In the genomic region with DNA sequence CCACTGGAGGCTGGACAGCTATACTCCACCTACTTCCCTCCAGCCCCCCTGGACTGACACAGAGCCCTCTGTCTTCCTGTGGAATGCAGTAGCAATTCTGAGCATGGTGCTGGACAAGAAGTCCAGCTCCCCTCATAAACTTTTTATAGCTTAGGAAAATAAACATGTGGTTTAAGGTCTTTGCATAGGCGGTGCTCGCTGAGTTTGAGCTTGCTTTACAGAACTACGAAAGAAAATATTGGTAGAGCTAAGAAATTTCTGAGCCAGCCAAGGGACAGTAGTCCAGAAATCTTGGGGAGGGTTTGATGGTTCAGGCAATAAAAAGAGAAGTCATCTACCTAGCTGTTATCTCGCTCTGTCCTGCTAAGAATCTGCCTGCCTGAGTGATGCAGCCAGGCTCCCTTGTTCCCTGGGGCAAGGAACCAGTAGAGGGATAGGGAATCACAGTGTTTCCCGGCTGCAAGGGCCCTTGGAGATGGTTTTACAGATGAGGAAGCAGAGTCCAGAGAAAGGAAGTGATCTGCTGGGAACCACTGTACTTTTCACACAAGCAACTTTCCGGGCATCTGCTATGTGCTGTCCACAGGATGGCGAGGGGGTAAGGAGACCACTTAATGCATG, we compare ENCODE assay signal across 2 cellular contexts.
TF ChIP-seq lines count a peak whose summit lies in the region.

No MANE protein-coding gene starts in this region.

TF ChIP-seq in SK-N-SH, 30 proteins besides CTCF, POLR2A, EP300 and RAD21 (continued from another document):
- TF ChIP-seq, protein P1, sequence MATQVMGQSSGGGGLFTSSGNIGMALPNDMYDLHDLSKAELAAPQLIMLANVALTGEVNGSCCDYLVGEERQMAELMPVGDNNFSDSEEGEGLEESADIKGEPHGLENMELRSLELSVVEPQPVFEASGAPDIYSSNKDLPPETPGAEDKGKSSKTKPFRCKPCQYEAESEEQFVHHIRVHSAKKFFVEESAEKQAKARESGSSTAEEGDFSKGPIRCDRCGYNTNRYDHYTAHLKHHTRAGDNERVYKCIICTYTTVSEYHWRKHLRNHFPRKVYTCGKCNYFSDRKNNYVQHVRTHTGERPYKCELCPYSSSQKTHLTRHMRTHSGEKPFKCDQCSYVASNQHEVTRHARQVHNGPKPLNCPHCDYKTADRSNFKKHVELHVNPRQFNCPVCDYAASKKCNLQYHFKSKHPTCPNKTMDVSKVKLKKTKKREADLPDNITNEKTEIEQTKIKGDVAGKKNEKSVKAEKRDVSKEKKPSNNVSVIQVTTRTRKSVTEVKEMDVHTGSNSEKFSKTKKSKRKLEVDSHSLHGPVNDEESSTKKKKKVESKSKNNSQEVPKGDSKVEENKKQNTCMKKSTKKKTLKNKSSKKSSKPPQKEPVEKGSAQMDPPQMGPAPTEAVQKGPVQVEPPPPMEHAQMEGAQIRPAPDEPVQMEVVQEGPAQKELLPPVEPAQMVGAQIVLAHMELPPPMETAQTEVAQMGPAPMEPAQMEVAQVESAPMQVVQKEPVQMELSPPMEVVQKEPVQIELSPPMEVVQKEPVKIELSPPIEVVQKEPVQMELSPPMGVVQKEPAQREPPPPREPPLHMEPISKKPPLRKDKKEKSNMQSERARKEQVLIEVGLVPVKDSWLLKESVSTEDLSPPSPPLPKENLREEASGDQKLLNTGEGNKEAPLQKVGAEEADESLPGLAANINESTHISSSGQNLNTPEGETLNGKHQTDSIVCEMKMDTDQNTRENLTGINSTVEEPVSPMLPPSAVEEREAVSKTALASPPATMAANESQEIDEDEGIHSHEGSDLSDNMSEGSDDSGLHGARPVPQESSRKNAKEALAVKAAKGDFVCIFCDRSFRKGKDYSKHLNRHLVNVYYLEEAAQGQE (IDR thresholded peaks at IDR 0.05; ENCODE audit: low read depth, low read length) = no peak
- no peak for TF ChIP-seq MXI1 (IDR thresholded peaks at IDR 0.05; ENCODE audit: low read depth, low read length)
- TF ChIP-seq RCOR1 (IDR thresholded peaks at IDR 0.05; ENCODE audit: low read length) = no peak
- TF ChIP-seq FOXJ3 (CRISPR knock-in tag; IDR thresholded peaks at IDR 0.05) = no peak
- TF ChIP-seq USF2 (IDR thresholded peaks at IDR 0.05; ENCODE audit: borderline replicate concordance, low read depth, low read length) = no peak

TF ChIP-seq in SK-N-SH treated with all-trans-retinoic acid at 6 μM for 48 hours, 23 proteins besides CTCF, POLR2A, EP300 and RAD21 (continued from another document):
- TF ChIP-seq CREB5 (CRISPR knock-in tag; IDR thresholded peaks at IDR 0.05; ENCODE audit: low read depth) (no peak), ARNTL (CRISPR knock-in tag; IDR thresholded peaks at IDR 0.05; ENCODE audit: borderline replicate concordance, low read depth) (no peak), ZNF70 (CRISPR knock-in tag; IDR thresholded peaks at IDR 0.05) (no peak)
- TF ChIP-seq, protein P2, sequence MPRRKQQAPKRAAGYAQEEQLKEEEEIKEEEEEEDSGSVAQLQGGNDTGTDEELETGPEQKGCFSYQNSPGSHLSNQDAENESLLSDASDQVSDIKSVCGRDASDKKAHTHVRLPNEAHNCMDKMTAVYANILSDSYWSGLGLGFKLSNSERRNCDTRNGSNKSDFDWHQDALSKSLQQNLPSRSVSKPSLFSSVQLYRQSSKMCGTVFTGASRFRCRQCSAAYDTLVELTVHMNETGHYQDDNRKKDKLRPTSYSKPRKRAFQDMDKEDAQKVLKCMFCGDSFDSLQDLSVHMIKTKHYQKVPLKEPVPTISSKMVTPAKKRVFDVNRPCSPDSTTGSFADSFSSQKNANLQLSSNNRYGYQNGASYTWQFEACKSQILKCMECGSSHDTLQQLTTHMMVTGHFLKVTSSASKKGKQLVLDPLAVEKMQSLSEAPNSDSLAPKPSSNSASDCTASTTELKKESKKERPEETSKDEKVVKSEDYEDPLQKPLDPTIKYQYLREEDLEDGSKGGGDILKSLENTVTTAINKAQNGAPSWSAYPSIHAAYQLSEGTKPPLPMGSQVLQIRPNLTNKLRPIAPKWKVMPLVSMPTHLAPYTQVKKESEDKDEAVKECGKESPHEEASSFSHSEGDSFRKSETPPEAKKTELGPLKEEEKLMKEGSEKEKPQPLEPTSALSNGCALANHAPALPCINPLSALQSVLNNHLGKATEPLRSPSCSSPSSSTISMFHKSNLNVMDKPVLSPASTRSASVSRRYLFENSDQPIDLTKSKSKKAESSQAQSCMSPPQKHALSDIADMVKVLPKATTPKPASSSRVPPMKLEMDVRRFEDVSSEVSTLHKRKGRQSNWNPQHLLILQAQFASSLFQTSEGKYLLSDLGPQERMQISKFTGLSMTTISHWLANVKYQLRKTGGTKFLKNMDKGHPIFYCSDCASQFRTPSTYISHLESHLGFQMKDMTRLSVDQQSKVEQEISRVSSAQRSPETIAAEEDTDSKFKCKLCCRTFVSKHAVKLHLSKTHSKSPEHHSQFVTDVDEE (CRISPR knock-in tag; IDR thresholded peaks at IDR 0.05) = no peak
